Comparison of ENCODE assay signal across 1 cellular context in the genomic region with DNA sequence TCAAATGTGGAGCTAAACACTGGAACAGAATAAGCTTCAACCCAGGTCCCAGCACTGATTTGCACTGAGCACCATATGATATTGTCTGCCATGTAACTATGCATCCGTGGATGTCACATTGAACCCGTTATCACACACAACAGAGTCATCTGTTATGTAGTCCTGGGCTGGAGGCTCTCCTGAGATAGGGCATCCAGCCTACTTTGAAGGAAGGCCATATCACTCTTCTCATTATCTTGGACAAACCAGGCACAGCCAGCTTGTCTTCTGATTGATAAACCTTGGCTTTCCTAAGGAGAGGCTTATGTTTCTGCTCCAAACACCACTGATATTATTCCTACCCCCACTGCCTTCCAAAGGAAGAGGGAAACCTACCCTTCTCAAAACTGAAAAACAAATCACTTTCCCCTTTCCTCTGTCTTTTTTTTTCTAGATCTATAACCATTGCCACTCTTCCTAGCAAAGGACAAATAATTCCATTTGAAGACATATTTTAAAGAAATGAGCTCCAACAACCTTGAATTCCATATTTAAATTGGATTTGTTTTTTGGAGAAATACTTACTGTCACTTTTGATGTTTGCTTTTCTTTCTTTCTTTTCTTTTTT.
A peak's percentile ranks its signal among the peaks of the same experiment; 100 is the strongest.
TF ChIP-seq lines count a peak whose summit lies in the region.

No MANE protein-coding gene starts in this region.

TF ChIP-seq in K562, 482 proteins besides CTCF, POLR2A, EP300 and RAD21 (continued from another document and continues in another):
- TF ChIP-seq FOXK2 (conservative IDR thresholded peaks at IDR 0.05 in 1 of 2, IDR thresholded peaks at IDR 0.05 in 1 of 2; ENCODE audit: low read depth in 2 of 2): no peak
- no peak for TF ChIP-seq KAT2B (IDR thresholded peaks at IDR 0.05; ENCODE audit: low read depth, low read length)
- TF ChIP-seq, protein P1, sequence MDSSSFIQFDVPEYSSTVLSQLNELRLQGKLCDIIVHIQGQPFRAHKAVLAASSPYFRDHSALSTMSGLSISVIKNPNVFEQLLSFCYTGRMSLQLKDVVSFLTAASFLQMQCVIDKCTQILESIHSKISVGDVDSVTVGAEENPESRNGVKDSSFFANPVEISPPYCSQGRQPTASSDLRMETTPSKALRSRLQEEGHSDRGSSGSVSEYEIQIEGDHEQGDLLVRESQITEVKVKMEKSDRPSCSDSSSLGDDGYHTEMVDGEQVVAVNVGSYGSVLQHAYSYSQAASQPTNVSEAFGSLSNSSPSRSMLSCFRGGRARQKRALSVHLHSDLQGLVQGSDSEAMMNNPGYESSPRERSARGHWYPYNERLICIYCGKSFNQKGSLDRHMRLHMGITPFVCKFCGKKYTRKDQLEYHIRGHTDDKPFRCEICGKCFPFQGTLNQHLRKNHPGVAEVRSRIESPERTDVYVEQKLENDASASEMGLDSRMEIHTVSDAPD (CRISPR knock-in tag; IDR thresholded peaks at IDR 0.05): no peak
- TF ChIP-seq ZNF23 (CRISPR knock-in tag; IDR thresholded peaks at IDR 0.05): peak; percentile 62; the same call in 1 of the 2 replicates
- TF ChIP-seq, protein P2, sequence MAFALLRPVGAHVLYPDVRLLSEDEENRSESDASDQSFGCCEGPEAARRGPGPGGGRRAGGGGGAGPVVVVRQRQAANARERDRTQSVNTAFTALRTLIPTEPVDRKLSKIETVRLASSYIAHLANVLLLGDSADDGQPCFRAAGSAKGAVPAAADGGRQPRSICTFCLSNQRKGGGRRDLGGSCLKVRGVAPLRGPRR (CRISPR knock-in tag; IDR thresholded peaks at IDR 0.05): no peak
- TF ChIP-seq JUND (IDR thresholded peaks at IDR 0.05; ENCODE audit: borderline replicate concordance, low read depth, low read length): peak; percentile 86
- peak; percentile 75; the same call in 1 of the 3 replicates for TF ChIP-seq JUND (tag; IDR thresholded peaks at IDR 0.05; ENCODE audit: borderline replicate concordance, low read depth, low read length)
- peak; percentile 92 for TF ChIP-seq ZKSCAN8 (CRISPR knock-in tag; IDR thresholded peaks at IDR 0.05)
- TF ChIP-seq NFIX (CRISPR knock-in tag; IDR thresholded peaks at IDR 0.05; ENCODE audit: low read depth): no peak
- peak; percentile 89 for TF ChIP-seq HEY1 (CRISPR knock-in tag; IDR thresholded peaks at IDR 0.05; ENCODE audit: borderline replicate concordance)
- no peak for TF ChIP-seq CHD1 (IDR thresholded peaks at IDR 0.05; ENCODE audit: low read length)
- no peak for TF ChIP-seq RBFOX2 (IDR thresholded peaks at IDR 0.05; ENCODE audit: low read depth, low read length)
- TF ChIP-seq RNF2 (IDR thresholded peaks at IDR 0.05): peak; percentile 92
- TF ChIP-seq FIP1L1 (IDR thresholded peaks at IDR 0.05; ENCODE audit: low read depth, low read length, poor library complexity, severe bottlenecking): no peak
- TF ChIP-seq, protein P3, sequence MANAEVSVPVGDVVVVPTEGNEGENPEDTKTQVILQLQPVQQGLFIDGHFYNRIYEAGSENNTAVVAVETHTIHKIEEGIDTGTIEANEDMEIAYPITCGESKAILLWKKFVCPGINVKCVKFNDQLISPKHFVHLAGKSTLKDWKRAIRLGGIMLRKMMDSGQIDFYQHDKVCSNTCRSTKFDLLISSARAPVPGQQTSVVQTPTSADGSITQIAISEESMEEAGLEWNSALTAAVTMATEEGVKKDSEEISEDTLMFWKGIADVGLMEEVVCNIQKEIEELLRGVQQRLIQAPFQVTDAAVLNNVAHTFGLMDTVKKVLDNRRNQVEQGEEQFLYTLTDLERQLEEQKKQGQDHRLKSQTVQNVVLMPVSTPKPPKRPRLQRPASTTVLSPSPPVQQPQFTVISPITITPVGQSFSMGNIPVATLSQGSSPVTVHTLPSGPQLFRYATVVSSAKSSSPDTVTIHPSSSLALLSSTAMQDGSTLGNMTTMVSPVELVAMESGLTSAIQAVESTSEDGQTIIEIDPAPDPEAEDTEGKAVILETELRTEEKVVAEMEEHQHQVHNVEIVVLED (CRISPR knock-in tag; IDR thresholded peaks at IDR 0.05): 0 out of 2 replicates have a peak, but pooled peaks have one; percentile 41
- peak; percentile 80 for TF ChIP-seq ETV5 (CRISPR knock-in tag; IDR thresholded peaks at IDR 0.05; ENCODE audit: low read depth)
- TF ChIP-seq PCBP1 (IDR thresholded peaks at IDR 0.05; ENCODE audit: low read depth, low read length, poor library complexity, severe bottlenecking): no peak
- TF ChIP-seq RUNX1 (IDR thresholded peaks at IDR 0.05; ENCODE audit: low read depth): peak; percentile 95
- TF ChIP-seq, protein P4, sequence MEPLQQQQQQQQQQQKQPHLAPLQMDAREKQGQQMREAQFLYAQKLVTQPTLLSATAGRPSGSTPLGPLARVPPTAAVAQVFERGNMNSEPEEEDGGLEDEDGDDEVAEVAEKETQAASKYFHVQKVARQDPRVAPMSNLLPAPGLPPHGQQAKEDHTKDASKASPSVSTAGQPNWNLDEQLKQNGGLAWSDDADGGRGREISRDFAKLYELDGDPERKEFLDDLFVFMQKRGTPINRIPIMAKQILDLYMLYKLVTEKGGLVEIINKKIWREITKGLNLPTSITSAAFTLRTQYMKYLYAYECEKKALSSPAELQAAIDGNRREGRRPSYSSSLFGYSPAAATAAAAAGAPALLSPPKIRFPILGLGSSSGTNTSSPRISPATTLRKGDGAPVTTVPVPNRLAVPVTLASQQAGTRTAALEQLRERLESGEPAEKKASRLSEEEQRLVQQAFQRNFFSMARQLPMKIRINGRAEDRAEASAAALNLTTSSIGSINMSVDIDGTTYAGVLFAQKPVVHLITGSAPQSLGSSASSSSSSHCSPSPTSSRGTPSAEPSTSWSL (CRISPR knock-in tag; IDR thresholded peaks at IDR 0.05; ENCODE audit: borderline replicate concordance): no peak
- no peak for TF ChIP-seq ZFX (CRISPR knock-in tag; IDR thresholded peaks at IDR 0.05)
- TF ChIP-seq, protein P5, sequence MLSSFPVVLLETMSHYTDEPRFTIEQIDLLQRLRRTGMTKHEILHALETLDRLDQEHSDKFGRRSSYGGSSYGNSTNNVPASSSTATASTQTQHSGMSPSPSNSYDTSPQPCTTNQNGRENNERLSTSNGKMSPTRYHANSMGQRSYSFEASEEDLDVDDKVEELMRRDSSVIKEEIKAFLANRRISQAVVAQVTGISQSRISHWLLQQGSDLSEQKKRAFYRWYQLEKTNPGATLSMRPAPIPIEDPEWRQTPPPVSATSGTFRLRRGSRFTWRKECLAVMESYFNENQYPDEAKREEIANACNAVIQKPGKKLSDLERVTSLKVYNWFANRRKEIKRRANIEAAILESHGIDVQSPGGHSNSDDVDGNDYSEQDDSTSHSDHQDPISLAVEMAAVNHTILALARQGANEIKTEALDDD (IDR thresholded peaks at IDR 0.05): 0 out of 2 replicates have a peak, but pooled peaks have one; percentile 44
- peak; percentile 60; the same call in 1 of the 2 replicates for TF ChIP-seq KLF13 (tag; IDR thresholded peaks at IDR 0.05; ENCODE audit: borderline replicate concordance, low read depth)
- peak; percentile 98 for TF ChIP-seq HDAC3 (IDR thresholded peaks at IDR 0.05; ENCODE audit: borderline replicate concordance, partially characterized antibody)
- TF ChIP-seq TOE1 (IDR thresholded peaks at IDR 0.05; ENCODE audit: borderline replicate concordance): peak; percentile 74; the same call in 1 of the 2 replicates
- no peak for TF ChIP-seq TOE1 (CRISPR knock-in tag; IDR thresholded peaks at IDR 0.05; ENCODE audit: borderline replicate concordance, low read depth)
- TF ChIP-seq SRSF1 (IDR thresholded peaks at IDR 0.05; ENCODE audit: low read depth, low read length): no peak
- no peak for TF ChIP-seq CHCHD3 (CRISPR knock-in tag; IDR thresholded peaks at IDR 0.05)
- no peak for TF ChIP-seq E2F3 (CRISPR knock-in tag; IDR thresholded peaks at IDR 0.05)
- TF ChIP-seq ZZZ3 (IDR thresholded peaks at IDR 0.05): no peak
- no peak for TF ChIP-seq STAG1 (CRISPR knock-in tag; IDR thresholded peaks at IDR 0.05; ENCODE audit: borderline replicate concordance)
- TF ChIP-seq TEAD1 (CRISPR knock-in tag; IDR thresholded peaks at IDR 0.05): peak in 1 of 2 experiments; percentile 96; a peak in 2 of 4 replicates
- peak; percentile 98 for TF ChIP-seq ZNF589 (CRISPR knock-in tag; IDR thresholded peaks at IDR 0.05; ENCODE audit: low read depth)
- TF ChIP-seq, protein P6, sequence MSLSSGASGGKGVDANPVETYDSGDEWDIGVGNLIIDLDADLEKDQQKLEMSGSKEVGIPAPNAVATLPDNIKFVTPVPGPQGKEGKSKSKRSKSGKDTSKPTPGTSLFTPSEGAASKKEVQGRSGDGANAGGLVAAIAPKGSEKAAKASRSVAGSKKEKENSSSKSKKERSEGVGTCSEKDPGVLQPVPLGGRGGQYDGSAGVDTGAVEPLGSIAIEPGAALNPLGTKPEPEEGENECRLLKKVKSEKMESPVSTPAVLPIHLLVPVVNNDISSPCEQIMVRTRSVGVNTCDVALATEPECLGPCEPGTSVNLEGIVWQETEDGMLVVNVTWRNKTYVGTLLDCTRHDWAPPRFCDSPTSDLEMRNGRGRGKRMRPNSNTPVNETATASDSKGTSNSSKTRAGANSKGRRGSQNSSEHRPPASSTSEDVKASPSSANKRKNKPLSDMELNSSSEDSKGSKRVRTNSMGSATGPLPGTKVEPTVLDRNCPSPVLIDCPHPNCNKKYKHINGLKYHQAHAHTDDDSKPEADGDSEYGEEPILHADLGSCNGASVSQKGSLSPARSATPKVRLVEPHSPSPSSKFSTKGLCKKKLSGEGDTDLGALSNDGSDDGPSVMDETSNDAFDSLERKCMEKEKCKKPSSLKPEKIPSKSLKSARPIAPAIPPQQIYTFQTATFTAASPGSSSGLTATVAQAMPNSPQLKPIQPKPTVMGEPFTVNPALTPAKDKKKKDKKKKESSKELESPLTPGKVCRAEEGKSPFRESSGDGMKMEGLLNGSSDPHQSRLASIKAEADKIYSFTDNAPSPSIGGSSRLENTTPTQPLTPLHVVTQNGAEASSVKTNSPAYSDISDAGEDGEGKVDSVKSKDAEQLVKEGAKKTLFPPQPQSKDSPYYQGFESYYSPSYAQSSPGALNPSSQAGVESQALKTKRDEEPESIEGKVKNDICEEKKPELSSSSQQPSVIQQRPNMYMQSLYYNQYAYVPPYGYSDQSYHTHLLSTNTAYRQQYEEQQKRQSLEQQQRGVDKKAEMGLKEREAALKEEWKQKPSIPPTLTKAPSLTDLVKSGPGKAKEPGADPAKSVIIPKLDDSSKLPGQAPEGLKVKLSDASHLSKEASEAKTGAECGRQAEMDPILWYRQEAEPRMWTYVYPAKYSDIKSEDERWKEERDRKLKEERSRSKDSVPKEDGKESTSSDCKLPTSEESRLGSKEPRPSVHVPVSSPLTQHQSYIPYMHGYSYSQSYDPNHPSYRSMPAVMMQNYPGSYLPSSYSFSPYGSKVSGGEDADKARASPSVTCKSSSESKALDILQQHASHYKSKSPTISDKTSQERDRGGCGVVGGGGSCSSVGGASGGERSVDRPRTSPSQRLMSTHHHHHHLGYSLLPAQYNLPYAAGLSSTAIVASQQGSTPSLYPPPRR (CRISPR knock-in tag; IDR thresholded peaks at IDR 0.05; ENCODE audit: borderline replicate concordance): peak; percentile 91; the same call in 1 of the 2 replicates
- TF ChIP-seq, protein P7, sequence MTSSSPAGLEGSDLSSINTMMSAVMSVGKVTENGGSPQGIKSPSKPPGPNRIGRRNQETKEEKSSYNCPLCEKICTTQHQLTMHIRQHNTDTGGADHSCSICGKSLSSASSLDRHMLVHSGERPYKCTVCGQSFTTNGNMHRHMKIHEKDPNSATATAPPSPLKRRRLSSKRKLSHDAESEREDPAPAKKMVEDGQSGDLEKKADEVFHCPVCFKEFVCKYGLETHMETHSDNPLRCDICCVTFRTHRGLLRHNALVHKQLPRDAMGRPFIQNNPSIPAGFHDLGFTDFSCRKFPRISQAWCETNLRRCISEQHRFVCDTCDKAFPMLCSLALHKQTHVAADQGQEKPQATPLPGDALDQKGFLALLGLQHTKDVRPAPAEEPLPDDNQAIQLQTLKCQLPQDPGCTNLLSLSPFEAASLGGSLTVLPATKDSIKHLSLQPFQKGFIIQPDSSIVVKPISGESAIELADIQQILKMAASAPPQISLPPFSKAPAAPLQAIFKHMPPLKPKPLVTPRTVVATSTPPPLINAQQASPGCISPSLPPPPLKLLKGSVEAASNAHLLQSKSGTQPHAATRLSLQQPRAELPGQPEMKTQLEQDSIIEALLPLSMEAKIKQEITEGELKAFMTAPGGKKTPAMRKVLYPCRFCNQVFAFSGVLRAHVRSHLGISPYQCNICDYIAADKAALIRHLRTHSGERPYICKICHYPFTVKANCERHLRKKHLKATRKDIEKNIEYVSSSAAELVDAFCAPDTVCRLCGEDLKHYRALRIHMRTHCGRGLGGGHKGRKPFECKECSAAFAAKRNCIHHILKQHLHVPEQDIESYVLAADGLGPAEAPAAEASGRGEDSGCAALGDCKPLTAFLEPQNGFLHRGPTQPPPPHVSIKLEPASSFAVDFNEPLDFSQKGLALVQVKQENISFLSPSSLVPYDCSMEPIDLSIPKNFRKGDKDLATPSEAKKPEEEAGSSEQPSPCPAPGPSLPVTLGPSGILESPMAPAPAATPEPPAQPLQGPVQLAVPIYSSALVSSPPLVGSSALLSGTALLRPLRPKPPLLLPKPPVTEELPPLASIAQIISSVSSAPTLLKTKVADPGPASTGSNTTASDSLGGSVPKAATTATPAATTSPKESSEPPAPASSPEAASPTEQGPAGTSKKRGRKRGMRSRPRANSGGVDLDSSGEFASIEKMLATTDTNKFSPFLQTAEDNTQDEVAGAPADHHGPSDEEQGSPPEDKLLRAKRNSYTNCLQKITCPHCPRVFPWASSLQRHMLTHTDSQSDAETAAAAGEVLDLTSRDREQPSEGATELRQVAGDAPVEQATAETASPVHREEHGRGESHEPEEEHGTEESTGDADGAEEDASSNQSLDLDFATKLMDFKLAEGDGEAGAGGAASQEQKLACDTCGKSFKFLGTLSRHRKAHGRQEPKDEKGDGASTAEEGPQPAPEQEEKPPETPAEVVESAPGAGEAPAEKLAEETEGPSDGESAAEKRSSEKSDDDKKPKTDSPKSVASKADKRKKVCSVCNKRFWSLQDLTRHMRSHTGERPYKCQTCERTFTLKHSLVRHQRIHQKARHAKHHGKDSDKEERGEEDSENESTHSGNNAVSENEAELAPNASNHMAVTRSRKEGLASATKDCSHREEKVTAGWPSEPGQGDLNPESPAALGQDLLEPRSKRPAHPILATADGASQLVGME (CRISPR knock-in tag; IDR thresholded peaks at IDR 0.05): peak; percentile 83
- no peak for TF ChIP-seq PTRF (tag; IDR thresholded peaks at IDR 0.05)
- no peak for TF ChIP-seq SIN3B (IDR thresholded peaks at IDR 0.05; ENCODE audit: low read depth)
- peak; percentile 98 for TF ChIP-seq ZNF644 (tag; IDR thresholded peaks at IDR 0.05; ENCODE audit: low read depth)
- TF ChIP-seq, protein P8, sequence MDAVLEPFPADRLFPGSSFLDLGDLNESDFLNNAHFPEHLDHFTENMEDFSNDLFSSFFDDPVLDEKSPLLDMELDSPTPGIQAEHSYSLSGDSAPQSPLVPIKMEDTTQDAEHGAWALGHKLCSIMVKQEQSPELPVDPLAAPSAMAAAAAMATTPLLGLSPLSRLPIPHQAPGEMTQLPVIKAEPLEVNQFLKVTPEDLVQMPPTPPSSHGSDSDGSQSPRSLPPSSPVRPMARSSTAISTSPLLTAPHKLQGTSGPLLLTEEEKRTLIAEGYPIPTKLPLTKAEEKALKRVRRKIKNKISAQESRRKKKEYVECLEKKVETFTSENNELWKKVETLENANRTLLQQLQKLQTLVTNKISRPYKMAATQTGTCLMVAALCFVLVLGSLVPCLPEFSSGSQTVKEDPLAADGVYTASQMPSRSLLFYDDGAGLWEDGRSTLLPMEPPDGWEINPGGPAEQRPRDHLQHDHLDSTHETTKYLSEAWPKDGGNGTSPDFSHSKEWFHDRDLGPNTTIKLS (IDR thresholded peaks at IDR 0.05; ENCODE audit: borderline replicate concordance, low read depth): peak; percentile 57; the same call in 1 of the 2 replicates
- TF ChIP-seq HDAC1 (IDR thresholded peaks at IDR 0.05): peak; percentile 71 to 99; a peak in 3 of 4 replicates
